In genomic region chr22:49960159-49960966, GRCh38 we compare ENCODE assay signal across 8 cellular contexts. TPM values are rescaled to one million over a fixed set of nuclear protein-coding genes. Genes with fewer than 3 reads are reported as not detected.
A peak's percentile ranks its signal among the peaks of the same experiment; 100 is the strongest.
DNase-seq lines count a peak whose midpoint lies in the region; ATAC-seq, FAIRE-seq and TF ChIP-seq lines count a peak whose summit lies in the region.

Gene PIM3 (plus strand): TSS chr22:49960772. CDS start chr22:49960948, 176 bp downstream.

- no peaks in the 10 kb centered on the region for H3K27me3 ChIP-seq in endothelial cell of umbilical vein (ENCODE audit: control insufficient read depth in 2 of 2, insufficient read depth in 2 of 2, low read length in 2 of 2)

- H3K4me2 ChIP-seq in OCI-LY7 (ENCODE audit: low read length) (peak within 1 kb of the TSS; percentile 88), endothelial cell of umbilical vein (ENCODE audit: insufficient read depth, low read length) (peak within 1 kb of the TSS; percentile 57)

- H3K79me2 ChIP-seq in OCI-LY7 (ENCODE audit: insufficient read depth, low read depth, low read length) (peaks cover 32% of the 10 kb centered on the region; the same call in 1 of the 2 replicates), endothelial cell of umbilical vein (ENCODE audit: control insufficient read depth, insufficient read depth, low read length) (peaks cover 45% of the 10 kb centered on the region)

- CTCF ChIA-PET in OCI-LY7 (lab: Charles Lee; ENCODE audit: unreplicated experiment), result no interaction called here
- CTCF ChIA-PET in endothelial cell of umbilical vein (lab: Charles Lee), result interaction anchor here (0.9 to 3.7 kb wide), 3 partner anchors 9 to 30 kb away, joined by 3 to 32 read pairs (median 3); no protein-coding TSS in a partner anchor

- BruUV-seq in OCI-LY7 (replicated peaks; lab: Mats Ljungman, UMichigan) (no TSS peak), endothelial cell of umbilical vein (replicated peaks; lab: Mats Ljungman, UMichigan) (no TSS peak)

- H2AFZ ChIP-seq in OCI-LY7 (ENCODE audit: low read length) (no peak within 1 kb of the TSS), endothelial cell of umbilical vein (ENCODE audit: low read depth, low read length) (peak within 1 kb of the TSS; percentile 50)

- no peaks in the 10 kb centered on the region for H4K20me1 ChIP-seq in OCI-LY7 (ENCODE audit: insufficient read depth, low read length)
- H4K20me1 ChIP-seq in endothelial cell of umbilical vein (replicated peaks; ENCODE audit: control insufficient read depth, extremely low read depth, insufficient read depth, low read length), result no peaks in the 10 kb centered on the region

- dilution Hi-C loops in endothelial cell of umbilical vein (cut with MboI; ENCODE audit: extremely low pct_ligation_motif_present, low sequenced_read_pairs), result no loop called here

- H3K4me1 ChIP-seq in OCI-LY7 (ENCODE audit: insufficient read depth, low read length, poor library complexity, severe bottlenecking) (peaks cover 35% of the 10 kb centered on the region), endothelial cell of umbilical vein (ENCODE audit: control insufficient read depth, extremely low read depth, insufficient read depth, low read length) (peaks cover 24% of the 10 kb centered on the region)

- ATAC-seq in GM21515 (IDR thresholded peaks at IDR 0.05; ENCODE audit: unreplicated experiment), result peak; percentile 51

- peak within 1 kb of the TSS; percentile 66 for H3K27ac ChIP-seq in OCI-LY7 (ENCODE audit: low read depth, low read length, poor library complexity, severe bottlenecking)
- peak within 1 kb of the TSS; percentile 80 for H3K27ac ChIP-seq in endothelial cell of umbilical vein (ENCODE audit: insufficient read depth, low read depth, low read length)

- intact Hi-C loops in OCI-LY7 (cut with micrococcal nuclease; ENCODE audit: unreplicated experiment), result loop anchor here (1.0 kb wide), 2 partner anchors 24 to 29 kb away; no protein-coding TSS in a partner anchor
- intact Hi-C loops in endothelial cell of umbilical vein (cut with micrococcal nuclease), result loop anchor here (1.0 kb wide), 2 partner anchors 24 to 42 kb away; partner anchors contain the start of genes ALG12 and CRELD2

- peak within 1 kb of the TSS; percentile 84 for H3K9ac ChIP-seq in endothelial cell of umbilical vein (replicated peaks; ENCODE audit: extremely low read depth, insufficient read depth, low read length)

- no peaks in the 10 kb centered on the region for H3K9me2 ChIP-seq in OCI-LY7 (ENCODE audit: insufficient read depth, low read length)

- H3K36me3 ChIP-seq in OCI-LY7 (ENCODE audit: insufficient read depth, low read length) (peaks cover 43% of the 10 kb centered on the region), endothelial cell of umbilical vein (ENCODE audit: control insufficient read depth in 2 of 2, extremely low read depth in 1 of 2, insufficient read depth in 2 of 2, low read length in 2 of 2) (peaks cover 19 to 31% of the 10 kb centered on the region in 2 experiments)

- peak; percentile 96 for TF ChIP-seq POLR2A in endothelial cell of umbilical vein (IDR thresholded peaks at IDR 0.05; ENCODE audit: low read depth, low read length)

- DNase-seq in DMS 273 (lab: John Stamatoyannopoulos, UW; ENCODE audit: unreplicated experiment), result peak; percentile 98
- peak; percentile 100 for DNase-seq in HuH-7 (ENCODE audit: low spot score)
- peak; percentile 99 for DNase-seq in OCI-LY7 (ENCODE audit: low spot score)
- peak; percentile 80 for DNase-seq in activated T-cell treated with anti-CD3 and anti-CD28 coated beads for 1 hour (ENCODE audit: low read depth)
- DNase-seq in endothelial cell of umbilical vein (ENCODE audit: low read depth, low spot score), result peak; percentile 97
- peak; percentile 98 for DNase-seq in midbrain (lab: John Stamatoyannopoulos, UW)
- DNase-seq in stimulated activated CD8-positive, alpha-beta memory T cell treated with anti-CD3 and anti-CD28 coated beads, Interleukin-15, amount 100 ng/mL, for 48 hours (ENCODE audit: low read depth in 2 of 2), result peak; percentile 92 to 95

- POLR2A ChIA-PET in OCI-LY7 (lab: Charles Lee), result interaction anchor here (0.6 kb wide), 1 partner anchor 438 kb away, joined by 5 read pairs; no protein-coding TSS in a partner anchor
- POLR2A ChIA-PET in endothelial cell of umbilical vein (lab: Charles Lee), result interaction anchor here (0.9 to 1.8 kb wide), 3 partner anchors 10 to 24 kb away, joined by 3 to 14 read pairs (median 3); no protein-coding TSS in a partner anchor

- TF ChIP-seq CTCF in OCI-LY7 (conservative IDR thresholded peaks at IDR 0.05; ENCODE audit: low read length) (no peak), endothelial cell of umbilical vein (IDR thresholded peaks at IDR 0.05; ENCODE audit: extremely low read depth in 1 of 2, insufficient read depth in 1 of 2, low read depth in 1 of 2, low read length in 2 of 2) (no peak)

- H3K9me3 ChIP-seq in OCI-LY7 (ENCODE audit: low read length) (no peaks in the 10 kb centered on the region), endothelial cell of umbilical vein (replicated peaks; ENCODE audit: control insufficient read depth, insufficient read depth, low read length) (no peaks in the 10 kb centered on the region)

- H3K4me3 ChIP-seq in OCI-LY7 (ENCODE audit: low read depth, low read length, poor library complexity, severe bottlenecking), result peak within 1 kb of the TSS; percentile 98
- H3K4me3 ChIP-seq in endothelial cell of umbilical vein (replicated peaks in 1 of 3; ENCODE audit: insufficient read depth in 1 of 3, low read depth in 1 of 3, low read length in 3 of 3), result peak within 1 kb of the TSS; percentile 52 to 80 (median 59)

- peak; percentile 91 for FAIRE-seq in endothelial cell of umbilical vein (lab: Jason Lieb, UNC)

- no peaks in the 10 kb centered on the region for H3K9me1 ChIP-seq in endothelial cell of umbilical vein (replicated peaks; ENCODE audit: control insufficient read depth, extremely low read depth, insufficient read depth, low read length)

TF ChIP-seq in endothelial cell of umbilical vein, 7 proteins besides CTCF, POLR2A, EP300 and RAD21:
- TF ChIP-seq FOS (IDR thresholded peaks at IDR 0.05; ENCODE audit: borderline replicate concordance, insufficient read depth, low read length), result peak; percentile 7
- TF ChIP-seq GATA2 (IDR thresholded peaks at IDR 0.05; ENCODE audit: insufficient read depth, insufficient read length, low read depth, low read length), result no peak
- peak; percentile 98 for TF ChIP-seq POLR2AphosphoS5 (IDR thresholded peaks at IDR 0.05; ENCODE audit: insufficient read depth, low read depth, low read length)
- TF ChIP-seq MYC (IDR thresholded peaks at IDR 0.05; ENCODE audit: low read depth, low read length), result no peak
- TF ChIP-seq JUN (IDR thresholded peaks at IDR 0.05; ENCODE audit: borderline replicate concordance, insufficient read depth, insufficient read length, low read depth), result no peak
- TF ChIP-seq MAX (IDR thresholded peaks at IDR 0.05; ENCODE audit: insufficient read depth, insufficient read length), result peak; percentile 59
- no peak for TF ChIP-seq EZH2 (IDR thresholded peaks at IDR 0.05; ENCODE audit: borderline replicate concordance, low read depth, low read length, severe bottlenecking)
TF ChIP-seq in endothelial cell of umbilical vein: peak in this region for 3.

RNA-seq across cellular contexts. Expression of gene PIM3, which starts in this region (rescaled TPM):
- total RNA-seq in OCI-LY7 (2014; rRNA removed; shearing (Covaris generic)), result 74.3 and 81.7 TPM in 2 replicates
- total RNA-seq in OCI-LY7 (2022) (60.5 and 66.5 TPM in 2 replicates), endothelial cell of umbilical vein (185 and 219 TPM in 2 replicates)
- 131 and 172 TPM in 2 replicates for polyA plus RNA-seq in endothelial cell of umbilical vein
- polyA plus RNA-seq in endothelial cell of umbilical vein (2011; cell fraction: cytosol; rRNA removed), result 57.5 and 89.5 TPM in 2 replicates
- polyA plus RNA-seq in endothelial cell of umbilical vein (2011; cell fraction: nucleus; rRNA removed), result 94.6 and 107 TPM in 2 replicates
- 42.1 and 86.7 TPM in 2 replicates for polyA plus RNA-seq in endothelial cell of umbilical vein (2012)
- 33.9 and 43.9 TPM in 2 replicates for polyA minus RNA-seq in endothelial cell of umbilical vein
- 25.2 TPM for polyA minus RNA-seq in endothelial cell of umbilical vein (2011; cell fraction: cytosol; rRNA and poly(A)+ RNA removed)
- 23.0 and 58.6 TPM in 2 replicates for polyA minus RNA-seq in endothelial cell of umbilical vein (2011; cell fraction: nucleus; rRNA and poly(A)+ RNA removed)

Comparison
In these comparisons a context has a peak if more than half of its experiments do, and no peak if none do; other contexts are left out.
1. Peak in every context shown above with its lines: DNase-seq, ATAC-seq, H3K4me3 ChIP-seq and H3K27ac ChIP-seq.